Comparison of ENCODE assay signal across 23 cellular contexts in genomic region chr17:15996322-15996721, GRCh38.
"Had no signal": no experiment of that assay in that cellular context is flagged by ENCODE, and none has a peak within 500 bp of the region (broad histone marks: within the 10 kb centered on the region; RNA-seq: fewer than 3 reads in every experiment).

No MANE protein-coding gene starts in this region.

- ATAC-seq: activated CD8-positive, alpha-beta T cell treated with anti-CD3 and anti-CD28 coated beads for 36 hours had no signal

- H3K27ac ChIP-seq: brain microvascular endothelial cell, cardiac muscle cell had no signal

- H3K9me3 Mint-ChIP-seq: activated T-cell treated with anti-CD3 and anti-CD28 coated beads, Interleukin-2, amount 50 U/mL, for 24 hours; activated T-helper 1 cell treated with anti-CD3 and anti-CD28 coated beads, Interleukin-12 subunit alpha, Interleukin-12 subunit beta, Interleukin-2, Interleukin-4 antibody, amounts not matched to agents 30 ng/mL and 10 ng/mL and 1 ng/mL, durations not matched to agents 14 hours and 24 hours and 36 hours; T-helper 1 cell treated with Interleukin-12 subunit alpha and Interleukin-12 subunit beta and Interleukin-4 antibody, amounts not matched to agents 30 μg/mL and 1 μg/mL, for 36 hours had no signal

- H3K27me3 Mint-ChIP-seq: activated CD8-positive, alpha-beta T cell treated with anti-CD3 and anti-CD28 coated beads for 36 hours; activated naive CD8-positive, alpha-beta T cell; activated T-cell treated with anti-CD3 and anti-CD28 coated beads, Interleukin-2, amount 50 U/mL, for 24 hours had no signal

- H3K4me3 Mint-ChIP-seq: activated CD8-positive, alpha-beta T cell treated with anti-CD3 and anti-CD28 coated beads for 36 hours; activated naive CD8-positive, alpha-beta T cell; activated T-cell treated with anti-CD3 and anti-CD28 coated beads, Interleukin-2, amount 50 U/mL, for 24 hours; activated T-helper 1 cell treated with anti-CD3 and anti-CD28 coated beads, Interleukin-12 subunit alpha, Interleukin-12 subunit beta, Interleukin-2, Interleukin-4 antibody, amounts not matched to agents 30 ng/mL and 10 ng/mL and 1 ng/mL, durations not matched to agents 14 hours and 24 hours and 36 hours; T-helper 1 cell treated with Interleukin-12 subunit alpha and Interleukin-12 subunit beta and Interleukin-4 antibody, amounts not matched to agents 30 μg/mL and 1 μg/mL, for 36 hours had no signal

- H3K4me3 ChIP-seq: cardiac muscle cell had no signal

- DNase-seq: activated CD4-positive, alpha-beta T cell treated with anti-CD3 and anti-CD28 coated beads for 4 hours; activated CD4-positive, CD25-positive, alpha-beta regulatory T cell; activated CD8-positive, alpha-beta T cell treated with anti-CD3 and anti-CD28 coated beads for 36 hours; activated effector memory CD4-positive, alpha-beta T cell treated with anti-CD3 and anti-CD28 coated beads, Interleukin-2, amount 50 U/mL, for 16 hours; activated naive CD4-positive, alpha-beta T cell treated with Interleukin-2 at 50 U/mL for 16 hours; activated T-cell treated with anti-CD3 and anti-CD28 coated beads, Interleukin-2, amount 50 U/mL, for 24 hours; amygdala; brain microvascular endothelial cell; NCI-H1048; NCI-H146; NCI-H187 treated with DMSO at 0.1 percent for 48 hours; NCI-H2081 treated with DMSO at 0.1 percent for 48 hours; NCI-H446; NCI-H524; SHP77 treated with DMSO at 0.1 percent for 48 hours; T-helper 9 cell had no signal

- H3K27me3 ChIP-seq: brain microvascular endothelial cell, cardiac muscle cell had no signal

- FAIRE-seq: astrocyte, RCC 7860, TTC549 had no signal

- H3K27ac Mint-ChIP-seq: activated CD8-positive, alpha-beta T cell treated with anti-CD3 and anti-CD28 coated beads for 36 hours; activated T-cell treated with anti-CD3 and anti-CD28 coated beads, Interleukin-2, amount 50 U/mL, for 24 hours; activated T-helper 1 cell treated with anti-CD3 and anti-CD28 coated beads, Interleukin-12 subunit alpha, Interleukin-12 subunit beta, Interleukin-2, Interleukin-4 antibody, amounts not matched to agents 30 ng/mL and 10 ng/mL and 1 ng/mL, durations not matched to agents 14 hours and 24 hours and 36 hours; T-helper 1 cell treated with Interleukin-12 subunit alpha and Interleukin-12 subunit beta and Interleukin-4 antibody, amounts not matched to agents 30 μg/mL and 1 μg/mL, for 36 hours had no signal
